In the genomic region with DNA sequence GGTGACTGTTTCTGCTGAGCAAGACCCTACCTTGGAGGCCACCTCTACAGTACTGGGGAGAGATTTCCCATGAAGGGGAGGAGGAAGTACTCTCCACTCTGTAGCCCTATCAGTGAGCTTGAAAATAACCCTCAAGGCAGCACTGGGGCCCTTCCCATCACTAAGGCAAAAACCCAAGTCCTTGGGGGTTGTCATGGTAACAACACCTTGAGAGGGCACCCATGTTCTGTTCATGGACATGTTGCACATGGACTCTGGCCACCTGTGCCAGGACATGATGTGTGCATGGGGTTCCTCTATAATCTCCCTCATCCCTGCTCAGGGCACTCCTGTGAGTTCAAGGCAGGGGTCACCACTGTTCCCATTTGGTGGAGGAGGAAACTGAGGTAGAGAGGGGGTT, we compare ENCODE assay signal across 1 cellular context.
TF ChIP-seq lines count a peak whose summit lies in the region.

No MANE protein-coding gene starts in this region.

TF ChIP-seq in HepG2, 621 proteins besides CTCF, POLR2A, EP300 and RAD21:
- TF ChIP-seq NFE2 (CRISPR knock-in tag; IDR thresholded peaks at IDR 0.05) = no peak
- no peak for TF ChIP-seq ATF1 (CRISPR knock-in tag; IDR thresholded peaks at IDR 0.05)
- peak; percentile 43; the same call in 1 of the 2 replicates for TF ChIP-seq RFX1 (IDR thresholded peaks at IDR 0.05)
